In genomic region chr1:28648493-28649238, GRCh38 we compare ENCODE assay signal across 8 cellular contexts. TPM values are rescaled to one million over a fixed set of nuclear protein-coding genes. Genes with fewer than 3 reads are reported as not detected.
DNase-seq lines count a peak whose midpoint lies in the region; ATAC-seq and TF ChIP-seq lines count a peak whose summit lies in the region.

Gene RNU11, plus strand, starts transcription at chr1:28648600.

- H3K4me1 ChIP-seq in PC-3 (ENCODE audit: insufficient read depth, low read length) (peaks cover 17% of the 10 kb centered on the region), esophagus muscularis mucosa (peaks cover 24 to 32% (median 27%) of the 10 kb centered on the region in 4 donors), muscle layer of duodenum (ENCODE audit: control insufficient read depth in 1 of 2, insufficient read depth in 2 of 2, low read length in 2 of 2) (peaks cover 10 to 20% of the 10 kb centered on the region in 2 donors)

- peak within 1 kb of the TSS; percentile 83 for H2AFZ ChIP-seq in PC-3 (ENCODE audit: low read length)

- no peaks in the 10 kb centered on the region for H3K9me3 Mint-ChIP-seq in activated T-cell treated with anti-CD3 and anti-CD28 coated beads, Interleukin-2, amount 50 U/mL, for 24 hours

- H3K4me1 Mint-ChIP-seq in activated T-cell treated with anti-CD3 and anti-CD28 coated beads, Interleukin-2, amount 50 U/mL, for 24 hours (ENCODE audit: low read depth): peaks cover 30% of the 10 kb centered on the region

- H3K9me2 ChIP-seq in PC-3 (replicated peaks; ENCODE audit: low read length): no peaks in the 10 kb centered on the region

- peak within 1 kb of the TSS; percentile 100 for H3K27ac Mint-ChIP-seq in activated T-cell treated with anti-CD3 and anti-CD28 coated beads, Interleukin-2, amount 50 U/mL, for 24 hours

- peak; percentile 100 for TF ChIP-seq POLR2A in esophagus muscularis mucosa (IDR thresholded peaks at IDR 0.05; ENCODE audit: low read depth)

- H3K27me3 ChIP-seq in PC-3 (ENCODE audit: low read length) (no peaks in the 10 kb centered on the region), esophagus muscularis mucosa (no peaks in the 10 kb centered on the region), muscle layer of duodenum (ENCODE audit: low read depth, low read length) (no peaks in the 10 kb centered on the region)

- DNase-seq in DMS79 (lab: John Stamatoyannopoulos, UW) (peak; percentile 100), PC-3 (peak; percentile 98), esophagus muscularis mucosa (ENCODE audit: extremely low spot score) (peak; percentile 98)
- DNase-seq in Jurkat, Clone E6-1 (ENCODE audit: low read depth, low spot score): peak; percentile 98
- DNase-seq in activated T-cell treated with anti-CD3 and anti-CD28 coated beads, Interleukin-2, amount 50 U/mL, for 24 hours: peak; percentile 86
- peak; percentile 76 for DNase-seq in stimulated activated CD8-positive, alpha-beta memory T cell treated with anti-CD3 and anti-CD28 coated beads, Interleukin-7, amount 100 ng/mL, for 24 hours (ENCODE audit: low read depth)

- no peaks in the 10 kb centered on the region for H4K20me1 ChIP-seq in PC-3 (ENCODE audit: low read length)

- no peaks in the 10 kb centered on the region; the same call in 1 of the 2 replicates for H3K79me2 ChIP-seq in PC-3 (ENCODE audit: low read length)

- TF ChIP-seq EP300 in esophagus muscularis mucosa (IDR thresholded peaks at IDR 0.05): no peak

- WGBS in esophagus muscularis mucosa: 6% methylated on average over 26 of the region's 28 CpGs

- H3K4me3 ChIP-seq in Jurkat, Clone E6-1 (ENCODE audit: low read length): peak within 1 kb of the TSS; percentile 69
- H3K4me3 ChIP-seq in PC-3 (ENCODE audit: low read length) (peak within 1 kb of the TSS; percentile 48), esophagus muscularis mucosa (peak within 1 kb of the TSS; percentile 46 to 58 (median 52)), muscle layer of duodenum (ENCODE audit: low read depth in 1 of 2, low read length in 2 of 2) (peak within 1 kb of the TSS; percentile 51 to 56)

- no peaks in the 10 kb centered on the region for H3K36me3 ChIP-seq in PC-3 (ENCODE audit: low read depth, low read length)
- H3K36me3 ChIP-seq in esophagus muscularis mucosa: no peaks in the 10 kb centered on the region
- peaks cover 0 to 3% of the 10 kb centered on the region in 2 donors for H3K36me3 ChIP-seq in muscle layer of duodenum (ENCODE audit: control insufficient read depth in 1 of 2, insufficient read depth in 2 of 2, low read length in 2 of 2)

- TF ChIP-seq CTCF in PC-3 (conservative IDR thresholded peaks at IDR 0.05; ENCODE audit: low read depth, low read length) (no peak), esophagus muscularis mucosa (IDR thresholded peaks at IDR 0.05) (peak in 1 of 3 experiments; percentile 12)

- peak within 1 kb of the TSS; percentile 83 for H3K4me3 Mint-ChIP-seq in activated T-cell treated with anti-CD3 and anti-CD28 coated beads, Interleukin-2, amount 50 U/mL, for 24 hours

- peaks cover 8% of the 10 kb centered on the region for H3F3A ChIP-seq in PC-3 (ENCODE audit: low read length, unreplicated experiment)

- intact Hi-C loops in PC-3 (cut with micrococcal nuclease) (loop anchor here (2.0 kb wide), 3 partner anchors 20 to 228 kb away; partner anchors contain the start of genes GMEB1 and YTHDF2), esophagus muscularis mucosa (cut with DNase I) (loop anchor here (10.0 kb wide), 2 partner anchors 236 to 536 kb away; partner anchors contain the start of gene SRSF4)

- peaks cover 7% of the 10 kb centered on the region for H3K36me3 Mint-ChIP-seq in activated T-cell treated with anti-CD3 and anti-CD28 coated beads, Interleukin-2, amount 50 U/mL, for 24 hours (ENCODE audit: low read depth)

- peak within 1 kb of the TSS; percentile 88 for H3K9ac ChIP-seq in PC-3 (ENCODE audit: low read length)

- POLR2A ChIA-PET in PC-3 (lab: Charles Lee; ENCODE audit: unreplicated experiment): interaction anchor here (0.6 to 1.4 kb wide), 9 partner anchors 11 to 440 kb away, joined by 4 to 32 read pairs (median 5); partner anchors contain the start of genes GMEB1 and YTHDF2

- no peaks in the 10 kb centered on the region for H3K27me3 Mint-ChIP-seq in activated T-cell treated with anti-CD3 and anti-CD28 coated beads, Interleukin-2, amount 50 U/mL, for 24 hours

- TSS peak; percentile 100 for BruUV-seq in PC-3 (replicated peaks; lab: Mats Ljungman, UMichigan)

- ATAC-seq in GM21717 (IDR thresholded peaks at IDR 0.05; ENCODE audit: unreplicated experiment) (peak; percentile 58), PC-3 (peak; percentile 80)

- CTCF ChIA-PET in PC-3 (lab: Charles Lee): interaction anchor here (0.6 kb wide), 1 partner anchor 111 kb away, joined by 3 read pairs; no protein-coding TSS in a partner anchor

- peak within 1 kb of the TSS; percentile 80 for H3K4me2 ChIP-seq in PC-3 (ENCODE audit: low read length)

- H3K9me3 ChIP-seq in PC-3 (ENCODE audit: low read length) (no peaks in the 10 kb centered on the region), esophagus muscularis mucosa (no peaks in the 10 kb centered on the region), muscle layer of duodenum (ENCODE audit: control insufficient read depth in 1 of 2, low read length in 2 of 2) (no peaks in the 10 kb centered on the region)

- H3K27ac ChIP-seq in PC-3 (ENCODE audit: low read length) (peak within 1 kb of the TSS; percentile 93), esophagus muscularis mucosa (replicated peaks in 1 of 4) (peak within 1 kb of the TSS; percentile 80 to 92 (median 88)), muscle layer of duodenum (ENCODE audit: low read length) (peak within 1 kb of the TSS; percentile 97)

RNA-seq across cellular contexts. Expression of gene RNU11, which starts in this region (rescaled TPM):
- polyA plus RNA-seq in Jurkat, Clone E6-1 (2012; ENCODE audit: insufficient read depth, insufficient read length): not detected
- total RNA-seq in PC-3 (2014; rRNA removed) (not detected in 2 replicates), esophagus muscularis mucosa (not detected)

Comparison
In these comparisons a context has a peak if more than half of its experiments do, and no peak if none do; other contexts are left out.
1. Peak in every context shown above with its lines: DNase-seq, ATAC-seq, H3K4me3 ChIP-seq and H3K27ac ChIP-seq.
2. Peak in DNase-seq, ATAC-seq, H3K4me3 ChIP-seq, H3K27ac ChIP-seq, H3K9ac ChIP-seq and H3K4me2 ChIP-seq in PC-3; RNA of the gene not detected or under 1 TPM.
3. Peak in DNase-seq, H3K4me3 ChIP-seq and H3K27ac ChIP-seq in esophagus muscularis mucosa; RNA of the gene not detected or under 1 TPM.